In genomic region chr19:6744381-6745288, GRCh38 we compare ENCODE assay signal across 8 cellular contexts. TPM values are rescaled to one million over a fixed set of nuclear protein-coding genes. Genes with fewer than 3 reads are reported as not detected.
DNase-seq lines count a peak whose midpoint lies in the region; ATAC-seq and TF ChIP-seq lines count a peak whose summit lies in the region.

No MANE protein-coding gene starts in this region.

- H3K9me3 Mint-ChIP-seq in CD4-positive, CD25-positive, alpha-beta regulatory T cell: no peaks in the 10 kb centered on the region

- DNase-seq in CD4-positive, CD25-positive, alpha-beta regulatory T cell: no peak
- DNase-seq in PC-9: peak; percentile 82 to 91
- DNase-seq in fibroblast of pulmonary artery (ENCODE audit: low read depth): peak; percentile 92
- DNase-seq in occipital lobe (lab: John Stamatoyannopoulos, UW): peak; percentile 47
- no peak for DNase-seq in DMS53 (lab: John Stamatoyannopoulos, UW)
- no peak for DNase-seq in SHP77 treated with DMSO at 0.1 percent for 48 hours (lab: John Stamatoyannopoulos, UW)
- DNase-seq in stimulated activated CD4-positive, alpha-beta T cell treated with anti-CD3 and anti-CD28 coated beads, Interleukin-12 subunit alpha, Interleukin-12 subunit beta, amount 100 ng/mL, for 4 hours: no peak
- no peak for DNase-seq in NCI-H1417 treated with DMSO at 0.1 percent for 48 hours (lab: John Stamatoyannopoulos, UW)

- peaks cover 5% of the 10 kb centered on the region; the same call in 1 of the 2 replicates for H4K20me1 ChIP-seq in PC-9 (ENCODE audit: insufficient read depth)

- H3K27ac Mint-ChIP-seq in CD4-positive, CD25-positive, alpha-beta regulatory T cell: peak overlapping the region; percentile 48 to 67 (median 51)

- H3K27me3 ChIP-seq in CD4-positive, CD25-positive, alpha-beta regulatory T cell (ENCODE audit: control insufficient read depth, insufficient read depth, low read length): no peaks in the 10 kb centered on the region
- no peaks in the 10 kb centered on the region for H3K27me3 ChIP-seq in PC-9 (ENCODE audit: insufficient read depth, low read depth)

- H2AFZ ChIP-seq in PC-9: no peak overlapping the region

- no peaks in the 10 kb centered on the region for H3K9me3 ChIP-seq in CD4-positive, CD25-positive, alpha-beta regulatory T cell (ENCODE audit: control insufficient read depth in 2 of 2, low read length in 2 of 2)
- no peaks in the 10 kb centered on the region for H3K9me3 ChIP-seq in PC-9 (ENCODE audit: insufficient read depth, low read depth)

- H3K4me2 ChIP-seq in PC-9: peak overlapping the region; percentile 81

- H3K9me2 ChIP-seq in PC-9 (ENCODE audit: insufficient read depth): no peaks in the 10 kb centered on the region

- H3F3A ChIP-seq in PC-9 (ENCODE audit: insufficient read depth, low read depth): peaks cover 67% of the 10 kb centered on the region

- POLR2A ChIA-PET in PC-9 (lab: Charles Lee; ENCODE audit: unreplicated experiment): no interaction called here

- H3K36me3 Mint-ChIP-seq in CD4-positive, CD25-positive, alpha-beta regulatory T cell: peaks cover 18% of the 10 kb centered on the region

- no peak for TF ChIP-seq CTCF in PC-9 (conservative IDR thresholded peaks at IDR 0.05)
- TF ChIP-seq CTCF in fibroblast of pulmonary artery (IDR thresholded peaks at IDR 0.05; ENCODE audit: low read length, missing control alignments): no peak

- no peak overlapping the region for H3K4me3 ChIP-seq in CD4-positive, CD25-positive, alpha-beta regulatory T cell (ENCODE audit: low read depth, low read length)
- H3K4me3 ChIP-seq in PC-9: peak overlapping the region; percentile 38; the same call in 1 of the 2 replicates
- peak overlapping the region; percentile 19 for H3K4me3 ChIP-seq in fibroblast of pulmonary artery (replicated peaks; ENCODE audit: low read depth, low read length)

- intact Hi-C loops in PC-9 (cut with micrococcal nuclease; ENCODE audit: unreplicated experiment): loop anchor here (1.0 kb wide), 1 partner anchor 22 kb away; no protein-coding TSS in a partner anchor

- peaks cover 54% of the 10 kb centered on the region for H3K79me2 ChIP-seq in PC-9 (ENCODE audit: low read depth)

- H3K4me3 Mint-ChIP-seq in CD4-positive, CD25-positive, alpha-beta regulatory T cell: peak overlapping the region in 2 of 4 donors; percentile 44 to 66

- CTCF ChIA-PET in PC-9 (lab: Charles Lee): no interaction called here

- no peak for ATAC-seq in CD4-positive, CD25-positive, alpha-beta regulatory T cell (ENCODE audit: low read depth in 2 of 2)

- peaks cover 18% of the 10 kb centered on the region for H3K36me3 ChIP-seq in CD4-positive, CD25-positive, alpha-beta regulatory T cell (ENCODE audit: control insufficient read depth, insufficient read depth, low read length)
- H3K36me3 ChIP-seq in PC-9 (ENCODE audit: low read depth): peaks cover 19% of the 10 kb centered on the region; the same call in 1 of the 2 replicates

- H3K4me1 Mint-ChIP-seq in CD4-positive, CD25-positive, alpha-beta regulatory T cell: peaks cover 0 to 16% (median under 1%) of the 10 kb centered on the region in 4 donors

- H3K27ac ChIP-seq in CD4-positive, CD25-positive, alpha-beta regulatory T cell (ENCODE audit: insufficient read depth, low read length, poor library complexity, severe bottlenecking): no peak overlapping the region
- peak overlapping the region; percentile 88 for H3K27ac ChIP-seq in PC-9

- no peaks in the 10 kb centered on the region for H3K27me3 Mint-ChIP-seq in CD4-positive, CD25-positive, alpha-beta regulatory T cell

- BruUV-seq in PC-9 (replicated peaks; lab: Mats Ljungman, UMichigan): no TSS peak

- H3K4me1 ChIP-seq in CD4-positive, CD25-positive, alpha-beta regulatory T cell (ENCODE audit: control insufficient read depth, insufficient read depth, low read length, poor library complexity, severe bottlenecking): peaks cover 14% of the 10 kb centered on the region
- H3K4me1 ChIP-seq in PC-9 (replicated peaks; ENCODE audit: insufficient read depth): peaks cover 49% of the 10 kb centered on the region

RNA-seq across cellular contexts. Expression of gene TRIP10, which starts 5.2 kb away (rescaled TPM):
- total RNA-seq in CD4-positive, CD25-positive, alpha-beta regulatory T cell: 2.6 TPM
- polyA plus RNA-seq in CD4-positive, CD25-positive, alpha-beta regulatory T cell: under 1 TPM in 3 of 4 donors, not detected in 1; 0.37 to 0.51 (median 0.38) TPM
- total RNA-seq in PC-9 (2021) (84.3 and 104 TPM in 2 replicates), occipital lobe (3.0 TPM)

RNA-seq across cellular contexts. Expression of gene GPR108, which starts 7.3 kb away (rescaled TPM):
- 60.7 TPM for total RNA-seq in CD4-positive, CD25-positive, alpha-beta regulatory T cell
- polyA plus RNA-seq in CD4-positive, CD25-positive, alpha-beta regulatory T cell: 10 to 100 TPM; 82.9 to 98.8 (median 87.4) TPM
- total RNA-seq in PC-9 (2021): 58.3 and 66.8 TPM in 2 replicates
- 11.2 TPM for total RNA-seq in occipital lobe

RNA-seq across cellular contexts. Expression of gene SH2D3A, which starts 22.6 kb away (rescaled TPM):
- total RNA-seq in CD4-positive, CD25-positive, alpha-beta regulatory T cell: 46.2 TPM
- polyA plus RNA-seq in CD4-positive, CD25-positive, alpha-beta regulatory T cell: 10 to 100 TPM; 19.5 to 26.5 (median 22.1) TPM
- total RNA-seq in PC-9 (2021) (43.3 and 43.4 TPM in 2 replicates), occipital lobe (not detected)

RNA-seq across cellular contexts. Expression of gene C3, which starts 24.2 kb away (rescaled TPM):
- total RNA-seq in CD4-positive, CD25-positive, alpha-beta regulatory T cell: not detected
- polyA plus RNA-seq in CD4-positive, CD25-positive, alpha-beta regulatory T cell: not detected
- total RNA-seq in PC-9 (2021) (130 and 132 TPM in 2 replicates), occipital lobe (12.3 TPM)

RNA-seq across cellular contexts. Expression of gene VAV1, which starts 27.9 kb away (rescaled TPM):
- total RNA-seq in CD4-positive, CD25-positive, alpha-beta regulatory T cell: 117 TPM
- 10 to 100 TPM; 14.8 to 24.2 (median 21.8) TPM for polyA plus RNA-seq in CD4-positive, CD25-positive, alpha-beta regulatory T cell
- total RNA-seq in PC-9 (2021) (7.5 and 8.2 TPM in 2 replicates), occipital lobe (2.5 TPM)

Comparison
In these comparisons a context has a peak if more than half of its experiments do, and no peak if none do; other contexts are left out.
1. DNase-seq: peak in PC-9 (2 of 2), fibroblast of pulmonary artery (single experiment) and occipital lobe (single experiment); none in CD4-positive, CD25-positive, alpha-beta regulatory T cell (0 of 3), DMS53 (single experiment), SHP77 treated with DMSO at 0.1 percent for 48 hours (single experiment), stimulated activated CD4-positive, alpha-beta T cell treated with anti-CD3 and anti-CD28 coated beads, Interleukin-12 subunit alpha, Interleukin-12 subunit beta, amount 100 ng/mL, for 4 hours (single experiment) and NCI-H1417 treated with DMSO at 0.1 percent for 48 hours (single experiment).
2. RNA of gene TRIP10, which starts 5.2 kb away (total RNA-seq): 84.3 to 104 TPM in PC-9; 3.0 TPM in occipital lobe (single experiment) and 2.6 TPM in CD4-positive, CD25-positive, alpha-beta regulatory T cell (single experiment); every median in the first group is over 10 times any median in the second.
3. RNA of gene SH2D3A, which starts 22.6 kb away (total RNA-seq): 46.2 TPM in CD4-positive, CD25-positive, alpha-beta regulatory T cell (single experiment) and 43.3 to 43.4 TPM in PC-9; not detected in occipital lobe (single experiment); every median in the first group is over 10 times any median in the second.